Comparison of ENCODE assay signal across 27 cellular contexts in the genomic region with DNA sequence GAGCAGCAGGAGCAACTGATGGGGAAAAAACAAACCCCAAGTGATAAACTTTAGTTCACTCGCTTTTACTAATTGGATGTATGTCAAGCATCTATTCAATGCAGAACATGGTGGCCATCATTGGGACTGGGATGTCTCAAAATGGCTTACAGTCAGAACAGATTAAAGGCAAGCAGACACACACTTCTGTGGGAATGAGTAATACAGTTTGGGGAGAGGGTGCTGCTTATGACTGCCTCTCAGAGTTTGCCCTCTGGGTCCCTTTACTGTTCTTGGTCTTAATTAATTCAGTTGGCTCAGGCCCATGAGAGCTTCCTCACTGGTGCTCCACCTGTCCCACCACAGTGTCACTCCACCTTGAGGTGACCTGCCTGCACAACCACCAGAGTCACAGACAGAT.
"Had no signal": no experiment of that assay in that cellular context is flagged by ENCODE, and none has a peak within 500 bp of the region (broad histone marks: within the 10 kb centered on the region; RNA-seq: fewer than 3 reads in every experiment).

No MANE protein-coding gene starts in this region.

- H2AFZ ChIP-seq: hepatocyte had no signal

- H3K36me3 ChIP-seq: brain microvascular endothelial cell, gastroesophageal sphincter, neutrophil, right lobe of liver, suprapubic skin, tibial nerve, WERI-Rb-1 had no signal

- H3K4me2 ChIP-seq: hepatocyte had no signal

- H3K79me2 ChIP-seq: hepatocyte had no signal

- H3K4me1 ChIP-seq: right lobe of liver, suprapubic skin had no signal

- H3K9me3 Mint-ChIP-seq: activated naive CD4-positive, alpha-beta T cell treated with anti-CD3 and anti-CD28 coated beads, Interleukin-2, amount 50 U/mL, for 24 hours; nephron; stimulated activated memory B cell treated with anti-CD40 and anti-IgM and Interleukin-4, amounts not matched to agents 10 μg/mL and 1 μg/mL and 100 μg/mL, for 72 hours; T-helper 1 cell treated with Interleukin-12 subunit alpha and Interleukin-12 subunit beta and Interleukin-4 antibody, amounts not matched to agents 30 μg/mL and 1 μg/mL, for 36 hours had no signal

- H3K36me3 Mint-ChIP-seq: activated CD8-positive, alpha-beta memory T cell treated with anti-CD3 and anti-CD28 coated beads, Interleukin-2, amount 10 ng/mL, durations not matched to agents 7 days and 5 days; activated naive CD4-positive, alpha-beta T cell treated with anti-CD3 and anti-CD28 coated beads, Interleukin-2, amount 50 U/mL, for 24 hours; stimulated activated memory B cell treated with anti-CD40 and anti-IgM and Interleukin-4, amounts not matched to agents 10 μg/mL and 1 μg/mL and 100 μg/mL, for 72 hours had no signal

- H3K4me3 Mint-ChIP-seq: activated CD8-positive, alpha-beta memory T cell treated with anti-CD3 and anti-CD28 coated beads, Interleukin-2, amount 10 ng/mL, durations not matched to agents 7 days and 5 days; activated CD8-positive, alpha-beta T cell treated with anti-CD3 and anti-CD28 coated beads, Interleukin-2, amount 10 ng/mL, durations not matched to agents 7 days and 5 days; activated naive CD4-positive, alpha-beta T cell treated with anti-CD3 and anti-CD28 coated beads, Interleukin-2, amount 50 U/mL, for 24 hours; nephron; stimulated activated memory B cell treated with anti-CD40 and anti-IgM and Interleukin-4, amounts not matched to agents 10 μg/mL and 1 μg/mL and 100 μg/mL, for 72 hours; T-helper 1 cell treated with Interleukin-12 subunit alpha and Interleukin-12 subunit beta and Interleukin-4 antibody, amounts not matched to agents 30 μg/mL and 1 μg/mL, for 36 hours had no signal

- H3K4me3 ChIP-seq: gastroesophageal sphincter, hepatocyte, right lobe of liver, suprapubic skin, tibial nerve had no signal

- H3K27ac Mint-ChIP-seq: activated CD8-positive, alpha-beta memory T cell treated with anti-CD3 and anti-CD28 coated beads, Interleukin-2, amount 10 ng/mL, durations not matched to agents 7 days and 5 days; activated CD8-positive, alpha-beta T cell treated with anti-CD3 and anti-CD28 coated beads, Interleukin-2, amount 10 ng/mL, durations not matched to agents 7 days and 5 days; activated naive CD4-positive, alpha-beta T cell treated with anti-CD3 and anti-CD28 coated beads, Interleukin-2, amount 50 U/mL, for 24 hours; nephron; progenitor cell of endocrine pancreas; stimulated activated memory B cell treated with anti-CD40 and anti-IgM and Interleukin-4, amounts not matched to agents 10 μg/mL and 1 μg/mL and 100 μg/mL, for 72 hours; T-helper 1 cell treated with Interleukin-12 subunit alpha and Interleukin-12 subunit beta and Interleukin-4 antibody, amounts not matched to agents 30 μg/mL and 1 μg/mL, for 36 hours had no signal

- H3K4me1 Mint-ChIP-seq: stimulated activated memory B cell treated with anti-CD40 and anti-IgM and Interleukin-4, amounts not matched to agents 10 μg/mL and 1 μg/mL and 100 μg/mL, for 72 hours had no signal

- DNase-seq: activated CD8-positive, alpha-beta memory T cell treated with anti-CD3 and anti-CD28 coated beads, Interleukin-2, amount 10 ng/mL, durations not matched to agents 7 days and 5 days; activated CD8-positive, alpha-beta T cell treated with anti-CD3 and anti-CD28 coated beads, Interleukin-2, amount 10 ng/mL, durations not matched to agents 7 days and 5 days; activated gamma-delta T cell treated with Interleukin-2 at 50 U/mL for 16 hours; brain microvascular endothelial cell; left cardiac atrium; left ventricle myocardium superior; right lobe of liver; stimulated activated CD4-positive, alpha-beta T cell treated with anti-CD3 and anti-CD28 coated beads, Interleukin-12 subunit alpha, Interleukin-12 subunit beta, amount 100 ng/mL, for 4 hours; stimulated activated CD4-positive, alpha-beta T cell treated with anti-CD3 and anti-CD28 coated beads, Interleukin-4, amount 100 ng/mL, for 1 hour; SW 1271; T-helper 9 cell; WERI-Rb-1 had no signal

- H3K27me3 ChIP-seq: brain microvascular endothelial cell, gastroesophageal sphincter, hepatocyte, neutrophil, right lobe of liver, tibial nerve had no signal

- H3K27ac ChIP-seq: brain microvascular endothelial cell, epithelial cell of prostate, gastroesophageal sphincter, hepatocyte, neutrophil, right lobe of liver, tibial nerve, WERI-Rb-1 had no signal

- FAIRE-seq: astrocyte, endometrium, keratinocyte, TTC549 had no signal

- H3K27me3 Mint-ChIP-seq: activated CD8-positive, alpha-beta memory T cell treated with anti-CD3 and anti-CD28 coated beads, Interleukin-2, amount 10 ng/mL, durations not matched to agents 7 days and 5 days; activated naive CD4-positive, alpha-beta T cell treated with anti-CD3 and anti-CD28 coated beads, Interleukin-2, amount 50 U/mL, for 24 hours; progenitor cell of endocrine pancreas had no signal

- ATAC-seq: activated CD8-positive, alpha-beta memory T cell treated with anti-CD3 and anti-CD28 coated beads, Interleukin-2, amount 10 ng/mL, durations not matched to agents 7 days and 5 days; activated CD8-positive, alpha-beta T cell treated with anti-CD3 and anti-CD28 coated beads, Interleukin-2, amount 10 ng/mL, durations not matched to agents 7 days and 5 days; gastroesophageal sphincter; left cardiac atrium; left ventricle myocardium superior; right lobe of liver; stimulated activated memory B cell treated with anti-CD40 and anti-IgM and Interleukin-4, amounts not matched to agents 10 μg/mL and 1 μg/mL and 100 μg/mL, for 72 hours had no signal

- H3K9me3 ChIP-seq: gastroesophageal sphincter, neutrophil, right lobe of liver, suprapubic skin, tibial nerve had no signal
